Comparison of ENCODE assay signal across 22 cellular contexts in the genomic region with DNA sequence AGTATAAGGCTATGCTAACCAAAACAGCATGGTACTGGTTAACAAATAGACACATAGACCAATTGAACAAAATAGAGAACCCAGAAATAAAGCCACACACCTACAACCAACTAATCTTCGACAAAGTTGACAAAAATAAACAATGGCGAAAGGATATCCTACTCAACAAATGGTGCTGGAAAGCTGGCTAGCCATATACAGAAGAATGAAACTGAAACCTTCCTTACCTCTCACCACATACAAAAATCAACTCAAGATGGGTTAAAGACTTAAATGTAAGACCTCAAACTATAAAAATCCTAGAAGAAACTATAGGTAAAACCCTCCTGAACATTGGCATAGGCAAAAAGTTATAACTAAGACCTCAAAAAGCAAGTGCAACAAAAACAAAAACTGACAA.
"Had no signal": no experiment of that assay in that cellular context is flagged by ENCODE, and none has a peak within 500 bp of the region (broad histone marks: within the 10 kb centered on the region; RNA-seq: fewer than 3 reads in every experiment).

No MANE protein-coding gene starts in this region.

- FAIRE-seq: HTR-8/SVneo, K562 had no signal

- H3K9me3 ChIP-seq: SJCRH30 had no signal

- H3K27me3 Mint-ChIP-seq: IgD-negative memory B cell had no signal

- H3K27ac ChIP-seq: HL-60, SJCRH30 had no signal

- H3K4me3 Mint-ChIP-seq: IgD-negative memory B cell had no signal

- H3K4me1 ChIP-seq: SJCRH30 had no signal

- H3K4me3 ChIP-seq: K562, MG63, SJCRH30 had no signal

- ATAC-seq: K562, Panc1, PC-3, Right ventricle myocardium inferior, SK-N-SH treated with all-trans-retinoic acid at 6 μM for 48 hours had no signal

- H3K27me3 ChIP-seq: MG63, SJCRH30 had no signal

- H3K27ac Mint-ChIP-seq: IgD-negative memory B cell had no signal

- H3K36me3 ChIP-seq: MG63, SJCRH30 had no signal

- DNase-seq: MG63; NCI-H1092 treated with DMSO at 0.1 percent for 48 hours; NCI-H1436; NCI-H187; NCI-H2029; NCI-H2081 treated with DMSO at 0.1 percent for 48 hours; NCI-H2171; NCI-H226; NCI-H446; NCI-H510A; NCI-H526; NK-92 treated with Interleukin-12 subunit alpha and Interleukin-12 subunit beta, amount 100 ng/mL, for 24 hours; PC-3; SHP77 treated with DMSO at 0.1 percent for 48 hours; SJCRH30 had no signal
